In genomic region chr19:36115453-36116343, GRCh38 we compare ENCODE assay signal across 8 cellular contexts. TPM values are rescaled to one million over a fixed set of nuclear protein-coding genes. Genes with fewer than 3 reads are reported as not detected.
DNase-seq lines count a peak whose midpoint lies in the region; ATAC-seq lines count a peak whose summit lies in the region.

TBCB (plus strand) TSS chr19:36115468; CDS start chr19:36115561, 93 bp downstream.

- H3K27me3 ChIP-seq in H7 (ENCODE audit: control insufficient read depth, insufficient read depth, low read length) = no peaks in the 10 kb centered on the region
- H3K27me3 ChIP-seq in stomach smooth muscle (ENCODE audit: control insufficient read depth in 1 of 2, insufficient read depth in 2 of 2, low read length in 2 of 2) = no peaks in the 10 kb centered on the region

- peak; percentile 74 to 79 for ATAC-seq in natural killer cell treated with Interleukin-12 subunit alpha and Interleukin-12 subunit beta and Interleukin-15 and Interleukin-18, amount 100 ng/mL, for 72 hours

- H3K4me3 Mint-ChIP-seq in natural killer cell treated with Interleukin-12 subunit alpha and Interleukin-12 subunit beta and Interleukin-15 and Interleukin-18, amount 100 ng/mL, for 72 hours = peak within 1 kb of the TSS; percentile 95

- H3K4me1 Mint-ChIP-seq in natural killer cell treated with Interleukin-12 subunit alpha and Interleukin-12 subunit beta and Interleukin-15 and Interleukin-18, amount 100 ng/mL, for 72 hours (ENCODE audit: low read depth in 2 of 2) = peaks cover 39 to 42% of the 10 kb centered on the region in 2 donors

- H3K9me3 Mint-ChIP-seq in natural killer cell treated with Interleukin-12 subunit alpha and Interleukin-12 subunit beta and Interleukin-15 and Interleukin-18, amount 100 ng/mL, for 72 hours = no peaks in the 10 kb centered on the region

- no peaks in the 10 kb centered on the region for H3K9me3 ChIP-seq in stomach smooth muscle (ENCODE audit: control insufficient read depth in 2 of 2, low read length in 2 of 2)

- in situ Hi-C loops in G401 (cut with HindIII; ENCODE audit: low sequenced_read_pairs) = no loop called here

- peak within 1 kb of the TSS; percentile 88 to 89 for H3K9ac ChIP-seq in stomach smooth muscle (ENCODE audit: low read length in 2 of 2)

- H3K27ac Mint-ChIP-seq in natural killer cell treated with Interleukin-12 subunit alpha and Interleukin-12 subunit beta and Interleukin-15 and Interleukin-18, amount 100 ng/mL, for 72 hours = peak within 1 kb of the TSS; percentile 94 to 98

- peak within 1 kb of the TSS; percentile 76 for H3K27ac ChIP-seq in epithelial cell of prostate
- peak within 1 kb of the TSS; percentile 82 for H3K27ac ChIP-seq in stomach smooth muscle (ENCODE audit: low read length)

- H3K4me1 ChIP-seq in stomach smooth muscle (ENCODE audit: control insufficient read depth, insufficient read depth, low read length) = peaks cover 34% of the 10 kb centered on the region

- H3K36me3 ChIP-seq in H7 (replicated peaks; ENCODE audit: control insufficient read depth, insufficient read depth, low read length) (peaks cover 8% of the 10 kb centered on the region), stomach smooth muscle (ENCODE audit: control insufficient read depth in 2 of 2, insufficient read depth in 2 of 2, low read length in 2 of 2) (peaks cover 9 to 25% of the 10 kb centered on the region in 2 donors)

- peaks cover 10% of the 10 kb centered on the region for H3K36me3 Mint-ChIP-seq in natural killer cell treated with Interleukin-12 subunit alpha and Interleukin-12 subunit beta and Interleukin-15 and Interleukin-18, amount 100 ng/mL, for 72 hours

- no peak for DNase-seq in G401 (ENCODE audit: low spot score)
- DNase-seq in H7 = peak; percentile 97
- DNase-seq in NCI-H510A treated with DMSO at 0.1 percent for 48 hours (lab: John Stamatoyannopoulos, UW) = peak; percentile 74
- DNase-seq in activated CD8-positive, alpha-beta memory T cell treated with anti-CD3 and anti-CD28 coated beads, Interleukin-2, amount 50 U/mL, for 1 hour (ENCODE audit: extremely low read depth) = peak; percentile 77
- DNase-seq in epithelial cell of prostate (ENCODE audit: low read depth, low spot score) = no peak
- DNase-seq in natural killer cell treated with Interleukin-12 subunit alpha and Interleukin-12 subunit beta and Interleukin-15 and Interleukin-18, amount 100 ng/mL, for 72 hours (ENCODE audit: low spot score) = peak; percentile 89
- no peak for DNase-seq in cerebellar nuclear complex (lab: John Stamatoyannopoulos, UW)

- H3K4me3 ChIP-seq in H7 (ENCODE audit: insufficient read depth, low read depth, low read length) (peak within 1 kb of the TSS; percentile 95), stomach smooth muscle (ENCODE audit: low read length in 2 of 2) (peak within 1 kb of the TSS; percentile 86 to 92)

- no peaks in the 10 kb centered on the region for H3K27me3 Mint-ChIP-seq in natural killer cell treated with Interleukin-12 subunit alpha and Interleukin-12 subunit beta and Interleukin-15 and Interleukin-18, amount 100 ng/mL, for 72 hours

RNA-seq across cellular contexts. Expression of gene TBCB, which starts in this region (rescaled TPM):
- total RNA-seq in G401 (2014; rRNA removed; shearing (Covaris generic)) = 314 and 477 TPM in 2 replicates
- 179 and 202 TPM in 2 replicates for total RNA-seq in H7 (2014; rRNA removed; shearing (Covaris generic))
- 100 to 1,000 TPM; 130 to 141 TPM for total RNA-seq in natural killer cell treated with Interleukin-12 subunit alpha and Interleukin-12 subunit beta and Interleukin-15 and Interleukin-18, amount 100 ng/mL, for 72 hours

Comparison
In these comparisons a context has a peak if more than half of its experiments do, and no peak if none do; other contexts are left out.
1. DNase-seq: peak in H7 (single experiment), NCI-H510A treated with DMSO at 0.1 percent for 48 hours (single experiment), activated CD8-positive, alpha-beta memory T cell treated with anti-CD3 and anti-CD28 coated beads, Interleukin-2, amount 50 U/mL, for 1 hour (single experiment) and natural killer cell treated with Interleukin-12 subunit alpha and Interleukin-12 subunit beta and Interleukin-15 and Interleukin-18, amount 100 ng/mL, for 72 hours (single experiment); none in G401 (single experiment), epithelial cell of prostate (single experiment) and cerebellar nuclear complex (0 of 2).